In the genomic region with DNA sequence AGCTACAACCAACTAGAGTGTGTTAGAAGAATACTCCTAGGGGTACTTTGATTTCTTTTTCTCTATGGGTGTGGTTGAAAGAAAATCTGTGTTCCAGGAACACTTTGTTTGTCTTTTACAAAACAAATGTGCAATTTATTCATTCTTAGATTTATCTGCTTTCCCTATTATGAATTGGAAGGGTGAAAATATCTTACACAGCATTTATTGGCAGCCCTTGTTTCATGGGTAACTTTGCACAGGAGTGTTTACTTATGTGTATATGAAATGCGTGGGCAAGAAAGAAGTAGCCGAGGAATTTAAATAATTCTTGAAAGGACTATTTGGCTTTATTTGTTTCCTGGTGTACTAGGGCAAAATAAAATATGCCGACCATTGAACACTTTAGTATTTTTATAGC, we compare ENCODE assay signal across 12 cellular contexts.
A peak's percentile ranks its signal among the peaks of the same experiment; 100 is the strongest.
DNase-seq lines count a peak whose midpoint lies in the region; ATAC-seq and TF ChIP-seq lines count a peak whose summit lies in the region.
"Had no signal": no experiment of that assay in that cellular context is flagged by ENCODE, and none has a peak within 500 bp of the region (broad histone marks: within the 10 kb centered on the region; RNA-seq: fewer than 3 reads in every experiment).

No MANE protein-coding gene starts in this region.

- intact Hi-C loops in naive thymus-derived CD4-positive, alpha-beta T cell (cut with micrococcal nuclease) = loop anchor here (2.0 kb wide), 2 partner anchors 16 to 250 kb away; no protein-coding TSS in a partner anchor
- intact Hi-C loops in vagina (cut with DNase I) = no loop called here

- H3K27ac ChIP-seq in naive thymus-derived CD4-positive, alpha-beta T cell (ENCODE audit: low read depth, low read length) = no peak overlapping the region
- H3K27ac ChIP-seq in vagina = peak overlapping the region; percentile 78
- H3K27ac ChIP-seq: PC-9 had no signal

- DNase-seq in activated naive CD8-positive, alpha-beta T cell treated with anti-CD3 and anti-CD28 coated beads, Interleukin-2, amount 50 U/mL, for 24 hours = no peak
- DNase-seq in activated naive CD8-positive, alpha-beta T cell treated with anti-CD3 and anti-CD28 coated beads for 36 hours = no peak
- DNase-seq in naive thymus-derived CD4-positive, alpha-beta T cell = no peak
- DNase-seq in vagina (ENCODE audit: extremely low spot score in 2 of 2) = no peak
- no peak for DNase-seq in germinal center (ENCODE audit: low spot score)
- no peak for DNase-seq in NK-92 (lab: John Stamatoyannopoulos, UW; ENCODE audit: unreplicated experiment)
- no peak for DNase-seq in activated T-cell treated with anti-CD3 and anti-CD28 coated beads, Interleukin-2, amount 50 U/mL, for 1 hour
- DNase-seq: effector CD8-positive, alpha-beta T cell; NCI-H226; PC-9 had no signal

- CTCF ChIA-PET in naive thymus-derived CD4-positive, alpha-beta T cell (lab: Charles Lee) = no interaction called here

- H3K9me3 Mint-ChIP-seq in activated naive CD8-positive, alpha-beta T cell treated with anti-CD3 and anti-CD28 coated beads, Interleukin-2, amount 50 U/mL, for 24 hours = peaks cover 6% of the 10 kb centered on the region
- peaks cover 5% of the 10 kb centered on the region for H3K9me3 Mint-ChIP-seq in activated naive CD8-positive, alpha-beta T cell treated with anti-CD3 and anti-CD28 coated beads for 36 hours
- H3K9me3 Mint-ChIP-seq in brain = peaks cover 0 to 4% (median 0%) of the 10 kb centered on the region in 5 experiments
- peaks cover 0 to 6% (median 0%) of the 10 kb centered on the region in 11 donors for H3K9me3 Mint-ChIP-seq in naive thymus-derived CD4-positive, alpha-beta T cell

- no peaks in the 10 kb centered on the region for H3K27me3 Mint-ChIP-seq in activated naive CD8-positive, alpha-beta T cell treated with anti-CD3 and anti-CD28 coated beads, Interleukin-2, amount 50 U/mL, for 24 hours
- H3K27me3 Mint-ChIP-seq in activated naive CD8-positive, alpha-beta T cell treated with anti-CD3 and anti-CD28 coated beads for 36 hours = no peaks in the 10 kb centered on the region
- peaks cover 4% of the 10 kb centered on the region for H3K27me3 Mint-ChIP-seq in brain
- H3K27me3 Mint-ChIP-seq in naive thymus-derived CD4-positive, alpha-beta T cell = no peaks in the 10 kb centered on the region

- H3K4me1 ChIP-seq in naive thymus-derived CD4-positive, alpha-beta T cell (ENCODE audit: control insufficient read depth in 2 of 2, insufficient read depth in 2 of 2, low read length in 2 of 2) = peaks cover 29 to 37% of the 10 kb centered on the region in 2 donors
- peaks cover 55% of the 10 kb centered on the region for H3K4me1 ChIP-seq in vagina

- H3K36me3 ChIP-seq in naive thymus-derived CD4-positive, alpha-beta T cell (ENCODE audit: control insufficient read depth in 2 of 3, insufficient read depth in 3 of 3, low read length in 3 of 3) = peaks cover 0 to 11% (median 0%) of the 10 kb centered on the region in 3 experiments
- H3K36me3 ChIP-seq in vagina = peaks cover 0 to 6% of the 10 kb centered on the region in 2 donors
- H3K36me3 ChIP-seq: neutrophil had no signal

- TF ChIP-seq CTCF in brain (conservative IDR thresholded peaks at IDR 0.05) (no peak), vagina (IDR thresholded peaks at IDR 0.05) (no peak)

- no peaks in the 10 kb centered on the region for H3K9me3 ChIP-seq in naive thymus-derived CD4-positive, alpha-beta T cell (ENCODE audit: control insufficient read depth in 2 of 3, low read length in 3 of 3)
- H3K9me3 ChIP-seq in vagina = no peaks in the 10 kb centered on the region
- H3K9me3 ChIP-seq: neutrophil had no signal

- POLR2A ChIA-PET in naive thymus-derived CD4-positive, alpha-beta T cell (lab: Charles Lee) = interaction anchor here (1.0 kb wide), 1 partner anchor 121 kb away, joined by 3 read pairs; no protein-coding TSS in a partner anchor

- peaks cover 49% of the 10 kb centered on the region for H3K36me3 Mint-ChIP-seq in activated naive CD8-positive, alpha-beta T cell treated with anti-CD3 and anti-CD28 coated beads, Interleukin-2, amount 50 U/mL, for 24 hours (ENCODE audit: low read depth)
- H3K36me3 Mint-ChIP-seq in activated naive CD8-positive, alpha-beta T cell treated with anti-CD3 and anti-CD28 coated beads for 36 hours = peaks cover 82% of the 10 kb centered on the region
- H3K36me3 Mint-ChIP-seq in brain = peaks cover 28% of the 10 kb centered on the region
- H3K36me3 Mint-ChIP-seq in naive thymus-derived CD4-positive, alpha-beta T cell = peaks cover 8 to 54% (median 34%) of the 10 kb centered on the region in 5 donors

- H3K4me1 Mint-ChIP-seq in activated naive CD8-positive, alpha-beta T cell treated with anti-CD3 and anti-CD28 coated beads, Interleukin-2, amount 50 U/mL, for 24 hours = peaks cover 79% of the 10 kb centered on the region
- peaks cover 62% of the 10 kb centered on the region for H3K4me1 Mint-ChIP-seq in activated naive CD8-positive, alpha-beta T cell treated with anti-CD3 and anti-CD28 coated beads for 36 hours
- peaks cover 71% of the 10 kb centered on the region for H3K4me1 Mint-ChIP-seq in brain
- H3K4me1 Mint-ChIP-seq in naive thymus-derived CD4-positive, alpha-beta T cell = peaks cover 31 to 74% (median 67%) of the 10 kb centered on the region in 7 donors

- no peak overlapping the region for H3K4me3 Mint-ChIP-seq in activated naive CD8-positive, alpha-beta T cell treated with anti-CD3 and anti-CD28 coated beads, Interleukin-2, amount 50 U/mL, for 24 hours
- H3K4me3 Mint-ChIP-seq in activated naive CD8-positive, alpha-beta T cell treated with anti-CD3 and anti-CD28 coated beads for 36 hours = no peak overlapping the region
- H3K4me3 Mint-ChIP-seq in brain = peak overlapping the region in 3 of 5 experiments; percentile 9 to 83 (median 20)
- H3K4me3 Mint-ChIP-seq in naive thymus-derived CD4-positive, alpha-beta T cell = peak overlapping the region in 4 of 10 donors; percentile 2 to 64 (median 22)

- ATAC-seq in activated naive CD8-positive, alpha-beta T cell treated with anti-CD3 and anti-CD28 coated beads, Interleukin-2, amount 50 U/mL, for 24 hours = no peak
- ATAC-seq in naive thymus-derived CD4-positive, alpha-beta T cell = no peak

- no peak for TF ChIP-seq POLR2A in vagina (IDR thresholded peaks at IDR 0.05)

- peak overlapping the region; percentile 65 for H3K27ac Mint-ChIP-seq in activated naive CD8-positive, alpha-beta T cell treated with anti-CD3 and anti-CD28 coated beads, Interleukin-2, amount 50 U/mL, for 24 hours
- no peak overlapping the region for H3K27ac Mint-ChIP-seq in activated naive CD8-positive, alpha-beta T cell treated with anti-CD3 and anti-CD28 coated beads for 36 hours
- H3K27ac Mint-ChIP-seq in brain = peak overlapping the region in 4 of 5 experiments; percentile 42 to 95 (median 90)
- H3K27ac Mint-ChIP-seq in naive thymus-derived CD4-positive, alpha-beta T cell = peak overlapping the region in 6 of 9 donors; percentile 6 to 96 (median 64)

- no peaks in the 10 kb centered on the region for H3K27me3 ChIP-seq in naive thymus-derived CD4-positive, alpha-beta T cell (ENCODE audit: control insufficient read depth in 2 of 2, insufficient read depth in 2 of 2, low read length in 2 of 2)
- H3K27me3 ChIP-seq in vagina = no peaks in the 10 kb centered on the region
- H3K27me3 ChIP-seq: neutrophil had no signal

- no peak overlapping the region for H3K4me3 ChIP-seq in naive thymus-derived CD4-positive, alpha-beta T cell (ENCODE audit: low read length)
- H3K4me3 ChIP-seq in vagina = no peak overlapping the region
- H3K4me3 ChIP-seq: PC-9 had no signal

Comparison
In these comparisons a context has a peak if more than half of its experiments do, and no peak if none do; other contexts are left out.
1. H3K4me3 Mint-ChIP-seq: peak in brain (3 of 5); none in activated naive CD8-positive, alpha-beta T cell treated with anti-CD3 and anti-CD28 coated beads, Interleukin-2, amount 50 U/mL, for 24 hours (single experiment) and activated naive CD8-positive, alpha-beta T cell treated with anti-CD3 and anti-CD28 coated beads for 36 hours (single experiment).